19 cellular contexts compared by ENCODE assay signal in the genomic region with DNA sequence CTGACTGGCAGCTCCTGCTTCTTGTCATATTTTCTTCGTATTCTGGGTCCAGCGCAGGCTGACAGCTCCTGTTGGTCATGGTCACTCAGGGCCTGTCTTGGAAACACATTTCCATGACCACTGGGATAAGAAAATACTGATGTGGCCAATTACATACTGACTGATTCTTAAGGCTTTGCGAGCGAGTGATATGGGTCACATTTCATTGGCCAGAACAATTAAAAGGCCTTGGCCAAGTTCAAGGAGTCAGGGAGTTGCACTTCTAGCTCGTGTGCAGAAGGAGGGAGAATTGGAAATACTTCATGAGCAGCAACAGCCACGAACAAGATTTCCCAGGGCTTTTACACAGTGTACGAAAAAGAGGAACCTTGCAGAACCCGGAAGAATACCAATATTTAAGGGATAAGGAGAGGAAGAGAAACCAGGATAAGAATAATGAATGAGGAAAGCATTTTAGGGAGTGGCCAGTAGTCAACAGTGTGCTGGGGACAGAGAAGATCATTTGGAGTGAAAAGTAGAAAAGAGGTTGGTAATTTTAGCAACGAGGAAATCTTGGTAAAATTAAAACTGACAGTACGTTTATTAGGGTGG.
DNase-seq lines count a peak whose midpoint lies in the region; ATAC-seq and TF ChIP-seq lines count a peak whose summit lies in the region.
"Had no signal": no experiment of that assay in that cellular context is flagged by ENCODE, and none has a peak within 500 bp of the region (broad histone marks: within the 10 kb centered on the region; RNA-seq: fewer than 3 reads in every experiment).

No MANE protein-coding gene starts in this region.

- peaks cover 0 to 4% of the 10 kb centered on the region in 2 donors for H3K4me1 ChIP-seq in ascending aorta
- H3K4me1 ChIP-seq in mucosa of descending colon (ENCODE audit: low read depth): no peaks in the 10 kb centered on the region
- H3K4me1 ChIP-seq in thoracic aorta (ENCODE audit: control insufficient read depth in 1 of 2, low read depth in 2 of 2): no peaks in the 10 kb centered on the region
- H3K4me1 ChIP-seq: heart left ventricle, uterus had no signal

- ATAC-seq in Right ventricle myocardium superior (ENCODE audit: poor library complexity) (peak; percentile 43), mucosa of descending colon (peak; percentile 67), thoracic aorta (ENCODE audit: insufficient number of reproducible peaks, low FRiP score, low read depth) (no peak)
- ATAC-seq: esophagus mucosa had no signal

- H3K27me3 ChIP-seq in ascending aorta (no peaks in the 10 kb centered on the region), thoracic aorta (replicated peaks; ENCODE audit: insufficient read depth) (no peaks in the 10 kb centered on the region)
- H3K27me3 ChIP-seq: brain microvascular endothelial cell, heart left ventricle, uterus had no signal

- no peaks in the 10 kb centered on the region for H3K36me3 ChIP-seq in ascending aorta
- no peaks in the 10 kb centered on the region for H3K36me3 ChIP-seq in mucosa of descending colon (ENCODE audit: low read depth)
- H3K36me3 ChIP-seq in thoracic aorta: no peaks in the 10 kb centered on the region
- H3K36me3 ChIP-seq: brain microvascular endothelial cell, uterus had no signal

- DNase-seq in Right ventricle myocardium superior (no peak), cardiac septum (ENCODE audit: low spot score) (no peak), ascending aorta (ENCODE audit: low spot score in 2 of 2) (no peak), mucosa of descending colon (no peak), thoracic aorta (ENCODE audit: low spot score) (no peak), GM10266 (ENCODE audit: extremely low spot score) (no peak), AML-193 (lab: John Stamatoyannopoulos, UW) (no peak), GOT3 (lab: John Stamatoyannopoulos, UW) (no peak)
- DNase-seq: activated CD4-positive, alpha-beta T cell treated with anti-CD3 and anti-CD28 coated beads for 48 hours; activated naive CD4-positive, alpha-beta T cell treated with anti-CD3 and anti-CD28 coated beads, Interleukin-2, amount 50 U/mL, for 16 hours; CD4-positive, CD25-positive, alpha-beta regulatory T cell; DND-41; heart left ventricle; NCI-H1048; NCI-H774; T-helper 2 cell; uterus had no signal

- H3K9me3 ChIP-seq in ascending aorta: no peaks in the 10 kb centered on the region
- no peaks in the 10 kb centered on the region for H3K9me3 ChIP-seq in mucosa of descending colon
- H3K9me3 ChIP-seq in thoracic aorta: no peaks in the 10 kb centered on the region
- H3K9me3 ChIP-seq: heart left ventricle, uterus had no signal

- TF ChIP-seq CTCF in ascending aorta (IDR thresholded peaks at IDR 0.05) (no peak), mucosa of descending colon (IDR thresholded peaks at IDR 0.05) (no peak), thoracic aorta (IDR thresholded peaks at IDR 0.05) (no peak), GM10266 (IDR thresholded peaks at IDR 0.05; ENCODE audit: control insufficient read depth, insufficient read depth, low read depth, missing control alignments) (no peak)

- H3K4me3 ChIP-seq in ascending aorta (peak overlapping the region; percentile 6 to 32), mucosa of descending colon (no peak overlapping the region), thoracic aorta (peak overlapping the region; percentile 18)
- H3K4me3 ChIP-seq: heart left ventricle, uterus had no signal

- peak overlapping the region; percentile 37 to 66 for H3K27ac ChIP-seq in ascending aorta
- H3K27ac ChIP-seq in thoracic aorta: peak overlapping the region; percentile 14 to 62
- H3K27ac ChIP-seq: brain microvascular endothelial cell, uterus had no signal

- intact Hi-C loops in Right ventricle myocardium superior (cut with DNase I): no loop called here
- intact Hi-C loops in cardiac septum (cut with DNase I): no loop called here
- intact Hi-C loops in ascending aorta (cut with DNase I): loop anchor here (5.0 kb wide), 1 partner anchor 151 kb away; the partner anchor contains the start of gene ATP9B
- intact Hi-C loops in mucosa of descending colon (cut with DNase I, micrococcal nuclease): no loop called here
